In the genomic region with DNA sequence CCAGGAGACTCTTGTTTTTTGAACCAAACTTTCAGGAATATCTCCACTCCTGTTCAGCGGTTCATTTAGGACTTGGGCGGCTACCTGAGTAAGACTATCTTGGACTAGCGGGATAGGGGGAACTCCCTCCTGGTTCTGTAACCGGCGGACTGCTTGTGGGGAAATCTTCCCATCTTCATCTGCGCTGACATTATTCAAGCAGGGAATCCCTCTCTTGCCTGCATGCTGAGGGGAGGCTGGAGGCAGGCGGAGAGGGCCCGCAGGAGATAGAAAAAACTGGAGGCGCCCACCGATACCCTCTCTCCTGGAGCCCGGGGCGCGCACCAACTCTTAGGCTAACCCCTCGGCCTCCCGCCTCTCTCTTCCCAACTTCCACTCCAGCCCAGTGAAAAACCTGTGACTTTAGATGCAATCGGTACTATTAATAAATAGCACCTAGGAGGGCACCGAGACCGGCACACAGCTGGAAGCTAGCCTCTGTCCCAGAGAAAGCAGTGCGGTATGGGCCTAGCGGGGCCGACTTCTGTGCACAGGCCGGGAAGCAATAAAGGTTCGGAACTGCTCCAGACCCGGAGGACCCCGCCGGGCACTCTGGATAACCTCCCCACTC, we compare ENCODE assay signal across 10 cellular contexts. TPM values are rescaled to one million over a fixed set of nuclear protein-coding genes. Genes with fewer than 3 reads are reported as not detected.
DNase-seq lines count a peak whose midpoint lies in the region; ATAC-seq, FAIRE-seq and TF ChIP-seq lines count a peak whose summit lies in the region.
"Had no signal": no experiment of that assay in that cellular context is flagged by ENCODE, and none has a peak within 500 bp of the region (broad histone marks: within the 10 kb centered on the region; RNA-seq: fewer than 3 reads in every experiment).

No MANE protein-coding gene starts in this region.

- DNase-seq in HepG2 (ENCODE audit: low spot score) (no peak), ecto neural progenitor cell (ENCODE audit: low spot score) (no peak), DMS153 treated with DMSO at 0.1 percent for 48 hours (lab: John Stamatoyannopoulos, UW; ENCODE audit: unreplicated experiment) (no peak), T-cell (no peak)
- DNase-seq: activated gamma-delta T cell, DMS79 had no signal

- no peaks in the 10 kb centered on the region for H4K20me1 ChIP-seq in HepG2 (ENCODE audit: insufficient read depth, low read length)

- H3K27ac Mint-ChIP-seq in T-cell: no peak overlapping the region

- no peaks in the 10 kb centered on the region for H3K9me3 ChIP-seq in liver (ENCODE audit: control insufficient read depth in 4 of 4, low read length in 3 of 4)
- no peaks in the 10 kb centered on the region for H3K9me3 ChIP-seq in HepG2 (ENCODE audit: low read length)
- H3K9me3 ChIP-seq in ectodermal cell (ENCODE audit: control insufficient read depth, low read length): no peaks in the 10 kb centered on the region
- no peaks in the 10 kb centered on the region for H3K9me3 ChIP-seq in mucosa of stomach (ENCODE audit: control insufficient read depth, low read length)

- H3K27me3 Mint-ChIP-seq in T-cell: peaks cover 41 to 50% of the 10 kb centered on the region in 2 donors

- no peak overlapping the region for H3K4me2 ChIP-seq in HepG2 (ENCODE audit: low read depth, low read length)

- FAIRE-seq in HepG2 (lab: Jason Lieb, UNC): no peak

- WGBS in liver: 16% methylated on average over 26 of the region's 26 CpGs
- WGBS in HepG2 (ENCODE audit: low lambda C conversion rate): 25% methylated on average over 20 of the region's 26 CpGs
- 0 to 1% methylated on average over 26 of the region's 26 CpGs for WGBS in ectodermal cell, 2 experiments

- TF ChIP-seq POLR2A in HepG2 (IDR thresholded peaks at IDR 0.05; ENCODE audit: insufficient read depth in 1 of 2, low read depth in 2 of 2, low read length in 2 of 2): no peak

- H3K9ac ChIP-seq in liver (ENCODE audit: low read depth in 1 of 2, low read length in 2 of 2) (no peak overlapping the region), HepG2 (ENCODE audit: insufficient read depth, low read depth, low read length) (no peak overlapping the region), mucosa of stomach (ENCODE audit: low read length) (peak overlapping the region; percentile 74)

- no peak overlapping the region for H3K27ac ChIP-seq in liver (ENCODE audit: low read depth in 1 of 2, low read length in 2 of 2)
- no peak overlapping the region for H3K27ac ChIP-seq in HepG2 (ENCODE audit: extremely low read length, insufficient read depth, low read length)
- no peak overlapping the region for H3K27ac ChIP-seq in ectodermal cell (ENCODE audit: insufficient read depth, low read depth, low read length, poor library complexity, severe bottlenecking)

- TF ChIP-seq CTCF in liver (IDR thresholded peaks at IDR 0.05; ENCODE audit: low read depth, low read length, missing input control): no peak
- TF ChIP-seq CTCF in HepG2 (CRISPR knock-in tag; IDR thresholded peaks at IDR 0.05): no peak

- no peaks in the 10 kb centered on the region for H3K36me3 Mint-ChIP-seq in T-cell

- no peaks in the 10 kb centered on the region for H3K79me2 ChIP-seq in HepG2 (ENCODE audit: insufficient read depth, low read length)

- intact Hi-C loops in HepG2 (cut with micrococcal nuclease; ENCODE audit: unreplicated experiment): no loop called here

- H3K4me1 Mint-ChIP-seq in T-cell: peaks cover 27 to 32% (median 31%) of the 10 kb centered on the region in 3 donors

- CTCF ChIA-PET in HepG2 (lab: Yijun Ruan, JAX; ENCODE audit: low intra/inter-chr PET ratio, low total read pairs): no interaction called here
- CTCF ChIA-PET in T-cell (lab: Charles Lee): interaction anchor here in 1 of 2 donors (0.7 kb wide), 1 partner anchor 676 kb away, joined by 7 read pairs; no protein-coding TSS in a partner anchor

- H3K9me3 Mint-ChIP-seq in T-cell: no peaks in the 10 kb centered on the region

- ATAC-seq in HepG2: no peak
- no peak for ATAC-seq in GM18873 (IDR thresholded peaks at IDR 0.05; ENCODE audit: low FRiP score, unreplicated experiment)
- ATAC-seq in T-cell (replicated peaks in 1 of 4): no peak

- TF ChIP-seq RAD21 in liver (IDR thresholded peaks at IDR 0.05): no peak
- TF ChIP-seq RAD21 in HepG2 (CRISPR knock-in tag; IDR thresholded peaks at IDR 0.05): no peak

- in situ Hi-C loops in HepG2 (cut with HindIII; ENCODE audit: extremely low pct_ligation_motif_present, low pct_unique_long_range_greater_than_20kb): no loop called here

- H3K36me3 ChIP-seq in liver (ENCODE audit: control insufficient read depth in 4 of 4, insufficient read depth in 3 of 4, low read depth in 1 of 4, low read length in 3 of 4): no peaks in the 10 kb centered on the region
- H3K36me3 ChIP-seq in HepG2 (replicated peaks in 1 of 2; ENCODE audit: control insufficient read depth in 1 of 2, insufficient read depth in 2 of 2, low read length in 2 of 2): no peaks in the 10 kb centered on the region
- H3K36me3 ChIP-seq in ectodermal cell (ENCODE audit: control insufficient read depth, insufficient read depth, low read length): no peaks in the 10 kb centered on the region
- H3K36me3 ChIP-seq in mucosa of stomach (ENCODE audit: control insufficient read depth, insufficient read depth, low read length): no peaks in the 10 kb centered on the region

- no TSS peak for BruUV-seq in HepG2 (replicated peaks; lab: Mats Ljungman, UMichigan)

- peak overlapping the region in 2 of 3 donors; percentile 4 to 72 for H3K4me3 ChIP-seq in liver (ENCODE audit: low read depth in 1 of 3, low read length in 3 of 3)
- no peak overlapping the region for H3K4me3 ChIP-seq in HepG2 (replicated peaks in 1 of 3; ENCODE audit: insufficient read depth in 1 of 3, low read depth in 2 of 3, low read length in 3 of 3)
- H3K4me3 ChIP-seq in ectodermal cell (ENCODE audit: insufficient read depth, low read depth, low read length): peak overlapping the region; percentile 86
- peak overlapping the region; percentile 42 for H3K4me3 ChIP-seq in mucosa of stomach (ENCODE audit: low read length)

- H3K4me1 ChIP-seq in liver (ENCODE audit: control insufficient read depth in 4 of 4, insufficient read depth in 4 of 4, low read length in 3 of 4) (peaks cover 19 to 57% (median 45%) of the 10 kb centered on the region in 4 donors), HepG2 (ENCODE audit: insufficient read depth, low read length) (peaks cover 15% of the 10 kb centered on the region), ectodermal cell (ENCODE audit: control insufficient read depth, insufficient read depth, low read length) (peaks cover 17% of the 10 kb centered on the region), mucosa of stomach (ENCODE audit: control insufficient read depth, insufficient read depth, low read length) (peaks cover 6% of the 10 kb centered on the region)

- H3K27me3 ChIP-seq in liver (ENCODE audit: control insufficient read depth in 4 of 4, insufficient read depth in 4 of 4, low read length in 3 of 4): peaks cover 0 to 9% (median 8%) of the 10 kb centered on the region in 4 donors
- H3K27me3 ChIP-seq in HepG2 (ENCODE audit: control insufficient read depth in 1 of 2, insufficient read depth in 2 of 2, low read length in 2 of 2): peaks cover 0 to 35% of the 10 kb centered on the region in 2 experiments; a peak in 4 of 5 replicates
- H3K27me3 ChIP-seq in ectodermal cell (ENCODE audit: control insufficient read depth, insufficient read depth, low read length, poor library complexity, severe bottlenecking): no peaks in the 10 kb centered on the region
- peaks cover 4% of the 10 kb centered on the region for H3K27me3 ChIP-seq in mucosa of stomach (ENCODE audit: control insufficient read depth, insufficient read depth, low read length)

- peak overlapping the region in 1 of 3 donors; percentile 88 for H3K4me3 Mint-ChIP-seq in T-cell

- POLR2A ChIA-PET in HepG2 (lab: Yijun Ruan, JAX): no interaction called here
- POLR2A ChIA-PET in T-cell (lab: Charles Lee): no interaction called here

- no peak for TF ChIP-seq EP300 in HepG2 (IDR thresholded peaks at IDR 0.05; ENCODE audit: low read depth in 2 of 2, low read length in 2 of 2)
- no peak for TF ChIP-seq EP300 in HepG2 (CRISPR knock-in tag; IDR thresholded peaks at IDR 0.05; ENCODE audit: borderline replicate concordance)

- no peak overlapping the region for H2AFZ ChIP-seq in HepG2 (ENCODE audit: low read length)

TF ChIP-seq in liver, 16 proteins besides CTCF, POLR2A, EP300 and RAD21 (continues in another document):
- TF ChIP-seq EGR1 (IDR thresholded peaks at IDR 0.05; ENCODE audit: low read depth in 2 of 2) (no peak), NR2F2 (IDR thresholded peaks at IDR 0.05) (no peak)

TF ChIP-seq in HepG2, 621 proteins besides CTCF, POLR2A, EP300 and RAD21 (continues in another document):
- TF ChIP-seq KLF12 (CRISPR knock-in tag; IDR thresholded peaks at IDR 0.05; ENCODE audit: borderline replicate concordance) (no peak), STAG1 (CRISPR knock-in tag; IDR thresholded peaks at IDR 0.05) (no peak)

RNA-seq across cellular contexts. Expression of a gene that starts 1.7 kb away (rescaled TPM):
- total RNA-seq in liver: under 1 TPM; 0.50 to 0.93 TPM
- under 1 TPM; 0.14 to 0.58 TPM for polyA plus RNA-seq in liver
- not detected in 2 replicates for total RNA-seq in HepG2 (2016; rRNA removed; fragmentation: Illumina TruSeq; extraction: Trizol)
- total RNA-seq in HepG2 (2016; cell fraction: cytosol; rRNA removed; fragmentation: Illumina TruSeq; extraction: Trizol; ENCODE audit: low read depth): not detected in 2 replicates
- total RNA-seq in HepG2 (2016; cell fraction: insoluble cytoplasmic fraction; rRNA removed; fragmentation: Illumina TruSeq; extraction: Trizol): not detected in 2 replicates
- total RNA-seq in HepG2 (2016; cell fraction: membrane; rRNA removed; fragmentation: Illumina TruSeq; extraction: Trizol): not detected in 2 replicates
- not detected in 2 replicates for total RNA-seq in HepG2 (2016; cell fraction: nucleus; rRNA removed; fragmentation: Illumina TruSeq; extraction: Trizol)
- not detected in 2 replicates for polyA plus RNA-seq in HepG2 (2011; rRNA removed)
- polyA plus RNA-seq in HepG2 (2011; cell fraction: cytosol; rRNA removed): not detected in 2 replicates
- polyA plus RNA-seq in HepG2 (2011; cell fraction: nucleus; rRNA removed): not detected in 2 replicates
- not detected in 2 replicates for polyA plus RNA-seq in HepG2 (2012)
- not detected in 2 replicates for polyA plus RNA-seq in HepG2 (2016; cell fraction: cytosol; fragmentation: Illumina TruSeq; extraction: Trizol; ENCODE audit: low read depth)
- polyA plus RNA-seq in HepG2 (2016; cell fraction: insoluble cytoplasmic fraction; fragmentation: Illumina TruSeq; extraction: Trizol; ENCODE audit: low read depth): not detected in 2 replicates
- polyA plus RNA-seq in HepG2 (2016; cell fraction: membrane; fragmentation: Illumina TruSeq; extraction: Trizol; ENCODE audit: low read depth): not detected in 2 replicates
- not detected in 2 replicates for polyA plus RNA-seq in HepG2 (2016; cell fraction: nucleus; fragmentation: Illumina TruSeq; extraction: Trizol; ENCODE audit: insufficient read depth, low read depth)
- polyA minus RNA-seq in HepG2 (2011; rRNA and poly(A)+ RNA removed; ENCODE audit: low replicate concordance): 9.8 TPM in 1 of 2 replicates, not detected in the other
- polyA minus RNA-seq in HepG2 (2011; cell fraction: cytosol; rRNA and poly(A)+ RNA removed): not detected in 2 replicates
- not detected in 2 replicates for polyA minus RNA-seq in HepG2 (2011; cell fraction: nucleus; rRNA and poly(A)+ RNA removed)
- 83.2 TPM for polyA plus RNA-seq in ectodermal cell (2013, experiment 1 of 4)
- polyA plus RNA-seq in ectodermal cell (2013, experiment 2 of 4): 96.7 TPM
- 35.9 TPM for polyA plus RNA-seq in ectodermal cell (2013, experiment 3 of 4)
- 44.4 TPM for polyA plus RNA-seq in ectodermal cell (2013, experiment 4 of 4)
- total RNA-seq in T-cell: 1 to 10 TPM in 1 of 5 donors, under 1 TPM in 3, not detected in 1; 0.06 to 2.6 (median 0.21) TPM

Comparison
In these comparisons a context has a peak if more than half of its experiments do, and no peak if none do; other contexts are left out.
1. H3K4me3 ChIP-seq: peak in liver (2 of 3), ectodermal cell (single experiment) and mucosa of stomach (single experiment); none in HepG2 (0 of 3).